Comparison of ENCODE assay signal across 21 cellular contexts in the genomic region with DNA sequence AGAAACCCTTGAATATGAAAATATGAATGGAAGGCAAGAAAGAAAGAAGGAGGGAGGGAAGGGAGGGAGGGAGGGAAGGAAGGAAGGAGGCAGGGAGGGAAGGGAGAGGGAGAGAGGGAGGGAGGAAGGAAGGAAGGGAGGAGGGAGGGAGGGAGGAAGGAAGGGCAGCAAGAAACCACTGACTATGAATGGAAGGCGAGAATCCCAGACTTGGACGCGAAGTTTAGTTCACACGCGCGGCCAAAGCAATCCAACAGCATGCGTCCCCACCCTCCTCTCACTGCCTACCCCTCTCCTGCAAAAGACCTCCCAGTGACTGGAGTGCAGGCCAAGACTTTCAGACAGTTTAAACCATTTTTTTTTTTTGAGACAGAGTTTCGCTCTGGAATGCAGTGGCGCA. TPM values are rescaled to one million over a fixed set of nuclear protein-coding genes. Genes with fewer than 3 reads are reported as not detected.
A peak's percentile ranks its signal among the peaks of the same experiment; 100 is the strongest.
DNase-seq lines count a peak whose midpoint lies in the region; ATAC-seq, FAIRE-seq and TF ChIP-seq lines count a peak whose summit lies in the region.
"Had no signal": no experiment of that assay in that cellular context is flagged by ENCODE, and none has a peak within 500 bp of the region (broad histone marks: within the 10 kb centered on the region; RNA-seq: fewer than 3 reads in every experiment).

No MANE protein-coding gene starts in this region.

- TF ChIP-seq POLR2A in K562 (conservative IDR thresholded peaks at IDR 0.05) = no peak
- TF ChIP-seq POLR2A in spleen (IDR thresholded peaks at IDR 0.05) = no peak
- no peak for TF ChIP-seq POLR2A in heart left ventricle (IDR thresholded peaks at IDR 0.05)

- TF ChIP-seq CTCF in K562 (IDR thresholded peaks at IDR 0.05 in 2 of 3, conservative IDR thresholded peaks at IDR 0.05 in 1 of 3; ENCODE audit: insufficient read depth in 2 of 3, low read depth in 1 of 3, low read length in 3 of 3) (no peak), spleen (IDR thresholded peaks at IDR 0.05 in 8 of 11, conservative IDR thresholded peaks at IDR 0.05 in 3 of 11) (no peak), heart left ventricle (IDR thresholded peaks at IDR 0.05) (no peak)

- H2BK120ac ChIP-seq in trophoblast cell (ENCODE audit: insufficient read depth, low read length, poor library complexity) = no peak overlapping the region

- H3K27me3 ChIP-seq in Karpas-422 (ENCODE audit: low read length) (no peaks in the 10 kb centered on the region), K562 (ENCODE audit: control insufficient read depth in 2 of 2, insufficient read depth in 2 of 2, low read length in 2 of 2) (no peaks in the 10 kb centered on the region), spleen (replicated peaks in 1 of 7) (no peaks in the 10 kb centered on the region), heart left ventricle (no peaks in the 10 kb centered on the region), trophoblast cell (ENCODE audit: insufficient read depth, low read length) (no peaks in the 10 kb centered on the region)
- H3K27me3 ChIP-seq: BLaER1 had no signal

- H3K4me3 ChIP-seq in Karpas-422 (ENCODE audit: low read length) = no peak overlapping the region
- H3K4me3 ChIP-seq in K562 = peak overlapping the region; percentile 40
- no peak overlapping the region for H3K4me3 ChIP-seq in spleen
- no peak overlapping the region for H3K4me3 ChIP-seq in heart left ventricle
- H3K4me3 ChIP-seq in trophoblast cell (ENCODE audit: low read depth, low read length) = no peak overlapping the region
- H3K4me3 ChIP-seq: BLaER1, GM12878, GM23248, HAP-1 had no signal

- H2AK5ac ChIP-seq in trophoblast cell (ENCODE audit: low read length) = no peak overlapping the region

- no peak overlapping the region for H3K23ac ChIP-seq in trophoblast cell (ENCODE audit: low read length)

- H3K4me2 ChIP-seq in Karpas-422 (ENCODE audit: low read depth, low read length, poor library complexity, severe bottlenecking) = no peak overlapping the region
- peak overlapping the region; percentile 83 for H3K4me2 ChIP-seq in K562 (ENCODE audit: insufficient read depth, low read length)
- no peak overlapping the region for H3K4me2 ChIP-seq in trophoblast cell (ENCODE audit: low read length)
- H3K4me2 ChIP-seq: BLaER1 had no signal

- H2BK12ac ChIP-seq in trophoblast cell (ENCODE audit: low read length) = no peak overlapping the region

- CTCF ChIA-PET in K562 (lab: Yijun Ruan, JAX; ENCODE audit: low intra/inter-chr PET ratio) = no interaction called here

- H3K14ac ChIP-seq in trophoblast cell (ENCODE audit: low read length) = no peak overlapping the region

- TF ChIP-seq RAD21 in K562 (CRISPR knock-in tag; conservative IDR thresholded peaks at IDR 0.05 in 1 of 2, IDR thresholded peaks at IDR 0.05 in 1 of 2) = no peak

- H3K9me2 ChIP-seq in Karpas-422 (replicated peaks; ENCODE audit: insufficient read depth, low read length) = no peaks in the 10 kb centered on the region

- POLR2A ChIA-PET in K562 (lab: Yijun Ruan, JAX) = interaction anchor here (0.6 to 1.4 kb wide), 2 partner anchors 19 to 545 kb away, joined by 3 to 5 read pairs; no protein-coding TSS in a partner anchor

- no peak for FAIRE-seq in K562 (lab: Jason Lieb, UNC)
- FAIRE-seq: GM12878 had no signal

- H3K9me1 ChIP-seq in K562 (ENCODE audit: control insufficient read depth, insufficient read depth, low read length) = no peaks in the 10 kb centered on the region

- BruUV-seq in K562 (replicated peaks; lab: Mats Ljungman, UMichigan) = no TSS peak

- 34% methylated on average over 8 of the region's 9 CpGs for WGBS in K562 (ENCODE audit: insufficient coverage, low coverage, missing lambda C conversion rate)
- WGBS in spleen, 5 donors = 63 to 83% (median 77%) methylated on average over 8 to 9 of the region's 9 CpGs
- WGBS in heart left ventricle, 4 donors = 66 to 78% (median 73%) methylated on average over 9 of the region's 9 CpGs
- no CpG with 5 or more reads among the region's 9 CpGs for WGBS in trophoblast cell (ENCODE audit: extremely low coverage, insufficient coverage, insufficient read length)

- H3K4me1 ChIP-seq in Karpas-422 (ENCODE audit: low read length) = 0 out of 2 replicates have a peak, but pooled peaks cover 2% of the 10 kb centered on the region
- H3K4me1 ChIP-seq in K562 (replicated peaks in 1 of 2; ENCODE audit: control insufficient read depth in 2 of 2, insufficient read depth in 2 of 2, low read length in 2 of 2) = peaks cover 18 to 26% of the 10 kb centered on the region in 2 experiments; a peak in 4 of 5 replicates
- H3K4me1 ChIP-seq in spleen = peaks cover 4 to 23% (median 16%) of the 10 kb centered on the region in 6 donors
- peaks cover 0 to 12% (median 5%) of the 10 kb centered on the region in 12 donors for H3K4me1 ChIP-seq in heart left ventricle
- H3K4me1 ChIP-seq in trophoblast cell (ENCODE audit: control insufficient read depth in 1 of 2, insufficient read depth in 2 of 2, low read length in 2 of 2) = peaks cover 0 to 3% of the 10 kb centered on the region in 2 experiments
- H3K4me1 ChIP-seq: HAP-1 had no signal

- H3K9ac ChIP-seq in Karpas-422 (ENCODE audit: low read length) (no peak overlapping the region), K562 (ENCODE audit: insufficient read depth in 1 of 2, low read depth in 2 of 2, low read length in 2 of 2) (peak overlapping the region; percentile 45 to 81; a peak in 2 of 4 replicates), trophoblast cell (ENCODE audit: low read length) (no peak overlapping the region)
- H3K9ac ChIP-seq: BLaER1, GM23248 had no signal

- DNase-seq in activated effector memory CD4-positive, alpha-beta T cell treated with anti-CD3 and anti-CD28 coated beads, Interleukin-2, amount 50 U/mL, for 16 hours = peak; percentile 42
- DNase-seq in activated effector memory CD4-positive, alpha-beta T cell treated with Interleukin-2 at 50 U/mL for 16 hours = no peak
- DNase-seq in Karpas-422 = peak; percentile 40
- peak in 1 of 4 experiments; percentile 42 for DNase-seq in K562 (ENCODE audit: extremely low read depth in 1 of 4, low spot score in 3 of 4)
- peak; percentile 36 for DNase-seq in spleen
- DNase-seq in heart left ventricle = no peak
- DNase-seq in foreskin melanocyte = no peak
- no peak for DNase-seq in trophoblast cell
- DNase-seq: 8988T, Calu3, DMS79 treated with DMSO at 0.1 percent for 48 hours, GM23248 had no signal

- in situ Hi-C loops in K562 (cut with MboI) = no loop called here

- no peak for TF ChIP-seq EP300 in K562 (IDR thresholded peaks at IDR 0.05; ENCODE audit: low read length)

- no peak overlapping the region for H4K8ac ChIP-seq in trophoblast cell (ENCODE audit: low read depth, low read length)

- H3K9me3 ChIP-seq in Karpas-422 (ENCODE audit: low read length) (peaks cover 5% of the 10 kb centered on the region; the same call in 1 of the 2 replicates), K562 (replicated peaks; ENCODE audit: control insufficient read depth, insufficient read depth, low read depth, low read length) (peaks cover 2% of the 10 kb centered on the region; the same call in 1 of the 2 replicates), spleen (peaks cover 0 to 5% (median 0%) of the 10 kb centered on the region in 8 donors), heart left ventricle (no peaks in the 10 kb centered on the region), trophoblast cell (ENCODE audit: insufficient read depth, low read depth, low read length) (peaks cover 14% of the 10 kb centered on the region)
- H3K9me3 ChIP-seq: HAP-1 had no signal

- no peak overlapping the region for H3K4ac ChIP-seq in trophoblast cell (ENCODE audit: low read depth, low read length)

- no peaks in the 10 kb centered on the region for H4K20me1 ChIP-seq in Karpas-422 (ENCODE audit: insufficient read depth, low read depth, low read length)
- no peaks in the 10 kb centered on the region for H4K20me1 ChIP-seq in K562 (replicated peaks; ENCODE audit: control insufficient read depth, insufficient read depth, low read length)
- H4K20me1 ChIP-seq: BLaER1 had no signal

- H3K79me2 ChIP-seq in Karpas-422 (ENCODE audit: low read length) (no peaks in the 10 kb centered on the region), K562 (ENCODE audit: control insufficient read depth, insufficient read depth, low read length) (peaks cover 30% of the 10 kb centered on the region), trophoblast cell (ENCODE audit: control insufficient read depth, insufficient read depth, low read length, poor library complexity) (no peaks in the 10 kb centered on the region)

- no peaks in the 10 kb centered on the region for H3K36me3 ChIP-seq in Karpas-422 (ENCODE audit: insufficient read depth, low read length)
- H3K36me3 ChIP-seq in K562 (ENCODE audit: control insufficient read depth, insufficient read depth, low read length) = peaks cover 13% of the 10 kb centered on the region; the same call in 1 of the 3 replicates
- H3K36me3 ChIP-seq in spleen = no peaks in the 10 kb centered on the region
- H3K36me3 ChIP-seq in heart left ventricle = no peaks in the 10 kb centered on the region
- no peaks in the 10 kb centered on the region for H3K36me3 ChIP-seq in trophoblast cell (ENCODE audit: control insufficient read depth in 1 of 2, insufficient read depth in 2 of 2, low read length in 2 of 2)
- H3K36me3 ChIP-seq: BLaER1, HAP-1 had no signal

- H2BK5ac ChIP-seq in trophoblast cell (ENCODE audit: low read depth, low read length, poor library complexity) = no peak overlapping the region

- no peak overlapping the region for H4K12ac ChIP-seq in trophoblast cell (ENCODE audit: low read depth, low read length)

- H3K18ac ChIP-seq in trophoblast cell (ENCODE audit: low read length) = no peak overlapping the region

- intact Hi-C loops in K562 (cut with micrococcal nuclease) (no loop called here), spleen (cut with DNase I; ENCODE audit: low total_unique reads) (no loop called here), heart left ventricle (cut with DNase I) (no loop called here)

- H3K79me1 ChIP-seq in trophoblast cell (ENCODE audit: low read length) = peaks cover 3% of the 10 kb centered on the region

- no peak overlapping the region for H3K27ac ChIP-seq in Karpas-422 (ENCODE audit: low read length)
- peak overlapping the region; percentile 57; the same call in 2 of the 3 replicates for H3K27ac ChIP-seq in K562 (ENCODE audit: extremely low read depth, low read depth, low read length)
- H3K27ac ChIP-seq in spleen = no peak overlapping the region
- no peak overlapping the region for H3K27ac ChIP-seq in heart left ventricle
- H3K27ac ChIP-seq in trophoblast cell (ENCODE audit: low read depth, low read length) = no peak overlapping the region
- H3K27ac ChIP-seq: BLaER1, GM23248 had no signal

- ATAC-seq in K562 (no peak), heart left ventricle (no peak)
- ATAC-seq: GM12878 had no signal

- no peak overlapping the region for H4K91ac ChIP-seq in trophoblast cell (ENCODE audit: low read depth, low read length)

- no peak overlapping the region for H2AFZ ChIP-seq in Karpas-422 (ENCODE audit: low read length)
- peak overlapping the region; percentile 47 for H2AFZ ChIP-seq in K562 (ENCODE audit: low read depth, low read length)
- H2AFZ ChIP-seq in trophoblast cell (ENCODE audit: insufficient read depth, low read length, poor library complexity) = no peak overlapping the region
- H2AFZ ChIP-seq: GM23248 had no signal

RNA-seq across cellular contexts. Expression of a gene that starts 7.9 kb away (rescaled TPM):
- total RNA-seq in Karpas-422 (2014; rRNA removed; shearing (Covaris generic); ENCODE audit: low replicate concordance) = 103 and 143 TPM in 2 replicates
- 74.3 and 178 TPM in 2 replicates for total RNA-seq in K562 (2011; cell fraction: chromatin; rRNA removed; ENCODE audit: low replicate concordance)
- 107 and 112 TPM in 2 replicates for total RNA-seq in K562 (2011; cell fraction: nucleolus; rRNA removed)
- total RNA-seq in K562 (2011; cell fraction: nucleoplasm; rRNA removed) = 75.0 and 77.1 TPM in 2 replicates
- total RNA-seq in K562 (2014; rRNA removed) (114 and 126 TPM in 2 replicates), K562 (2014; rRNA removed; fragmentation: Illumina TruSeq; extraction: Trizol) (62.5 and 73.1 TPM in 2 replicates), K562 (2015; rRNA removed; fragmentation: Illumina TruSeq; extraction: Trizol) (90.3 and 91.1 TPM in 2 replicates), K562 (2021) (92.0 and 101 TPM in 2 replicates), spleen (100 to 1,000 TPM in 3 of 7 donors, 10 to 100 TPM in 4; 76.5 to 154 (median 95.7) TPM), heart left ventricle (10 to 100 TPM; 11.3 to 40.9 (median 24.1) TPM)
- polyA plus RNA-seq in K562 (2011; rRNA removed) (86.3 and 101 TPM in 2 replicates), K562 (2014; fragmentation: Illumina TruSeq; extraction: Trizol) (94.8 and 110 TPM in 2 replicates), K562 (2014; fragmentation: Nextera tagmentation; extraction: Ambion mirVana) (1 to 10 TPM; 1.7 to 5.7 TPM), K562 (2014; rRNA removed) (84.2 and 95.7 TPM in 2 replicates), spleen (10 to 100 TPM; 47.3 to 84.8 (median 57.9) TPM), heart left ventricle (10 to 100 TPM; 16.5 to 26.9 TPM)
- polyA plus RNA-seq in K562 (2011; cell fraction: cytosol; rRNA removed) = 87.5 and 128 TPM in 2 replicates
- polyA plus RNA-seq in K562 (2011; cell fraction: nucleus; rRNA removed) = 135 and 148 TPM in 2 replicates
- 75.4 and 102 TPM in 2 replicates for polyA plus RNA-seq in K562 (2012)
- 54.4 and 63.4 TPM in 2 replicates for polyA minus RNA-seq in K562 (2011; rRNA and poly(A)+ RNA removed)
- polyA minus RNA-seq in K562 (2011; cell fraction: cytosol; rRNA and poly(A)+ RNA removed) = 50.4 and 64.0 TPM in 2 replicates
- 50.4 and 59.0 TPM in 2 replicates for polyA minus RNA-seq in K562 (2011; cell fraction: nucleus; rRNA and poly(A)+ RNA removed)
- polyA plus RNA-seq in trophoblast cell (2013) = 41.9 and 43.4 TPM in 2 replicates

RNA-seq across cellular contexts. Expression of a gene that starts 22.9 kb away (rescaled TPM):
- total RNA-seq in Karpas-422 (2014; rRNA removed; shearing (Covaris generic); ENCODE audit: low replicate concordance) = 30.7 and 39.5 TPM in 2 replicates
- 162 and 231 TPM in 2 replicates for total RNA-seq in K562 (2011; cell fraction: chromatin; rRNA removed; ENCODE audit: low replicate concordance)
- 125 and 132 TPM in 2 replicates for total RNA-seq in K562 (2011; cell fraction: nucleolus; rRNA removed)
- total RNA-seq in K562 (2011; cell fraction: nucleoplasm; rRNA removed) = 98.4 and 106 TPM in 2 replicates
- 54.9 and 65.6 TPM in 2 replicates for total RNA-seq in K562 (2014; rRNA removed)
- 50.1 and 54.0 TPM in 2 replicates for total RNA-seq in K562 (2014; rRNA removed; fragmentation: Illumina TruSeq; extraction: Trizol)
- total RNA-seq in K562 (2015; rRNA removed; fragmentation: Illumina TruSeq; extraction: Trizol) = 60.7 and 62.2 TPM in 2 replicates
- 46.1 and 51.8 TPM in 2 replicates for total RNA-seq in K562 (2021)
- polyA plus RNA-seq in K562 (2011; rRNA removed) = 36.0 and 42.1 TPM in 2 replicates
- 33.3 and 42.2 TPM in 2 replicates for polyA plus RNA-seq in K562 (2011; cell fraction: cytosol; rRNA removed)
- polyA plus RNA-seq in K562 (2011; cell fraction: nucleus; rRNA removed) = 46.6 and 60.4 TPM in 2 replicates
- polyA plus RNA-seq in K562 (2012) = 23.3 and 47.3 TPM in 2 replicates
- polyA plus RNA-seq in K562 (2014; fragmentation: Illumina TruSeq; extraction: Trizol) = 52.6 and 56.6 TPM in 2 replicates
- polyA plus RNA-seq in K562 (2014; fragmentation: Nextera tagmentation; extraction: Ambion mirVana) = 10 to 100 TPM; 18.0 to 49.3 TPM
- 48.5 and 52.4 TPM in 2 replicates for polyA plus RNA-seq in K562 (2014; rRNA removed)
- polyA minus RNA-seq in K562 (2011; rRNA and poly(A)+ RNA removed) = 51.5 and 77.3 TPM in 2 replicates
- polyA minus RNA-seq in K562 (2011; cell fraction: cytosol; rRNA and poly(A)+ RNA removed) = 20.1 and 38.2 TPM in 2 replicates
- polyA minus RNA-seq in K562 (2011; cell fraction: nucleus; rRNA and poly(A)+ RNA removed) = 56.4 and 69.9 TPM in 2 replicates
- 10 to 100 TPM; 26.1 to 45.7 (median 37.7) TPM for total RNA-seq in spleen
- polyA plus RNA-seq in spleen = 10 to 100 TPM; 13.5 to 22.9 (median 16.3) TPM
- total RNA-seq in heart left ventricle = 10 to 100 TPM; 22.1 to 46.5 (median 25.7) TPM
- 10 to 100 TPM; 12.5 to 44.6 TPM for polyA plus RNA-seq in heart left ventricle
- polyA plus RNA-seq in trophoblast cell (2013) = 31.9 and 33.0 TPM in 2 replicates

RNA-seq across cellular contexts. Expression of a gene that starts 23.1 kb away (rescaled TPM):
- total RNA-seq in Karpas-422 (2014; rRNA removed; shearing (Covaris generic); ENCODE audit: low replicate concordance) = not detected in 2 replicates
- total RNA-seq in K562 (2011; cell fraction: chromatin; rRNA removed; ENCODE audit: low replicate concordance) = not detected in 2 replicates
- total RNA-seq in K562 (2011; cell fraction: nucleolus; rRNA removed) = not detected in 2 replicates
- total RNA-seq in K562 (2011; cell fraction: nucleoplasm; rRNA removed) = not detected in 2 replicates
- total RNA-seq in K562 (2014; rRNA removed) = not detected in 2 replicates
- not detected in 2 replicates for total RNA-seq in K562 (2014; rRNA removed; fragmentation: Illumina TruSeq; extraction: Trizol)
- not detected in 2 replicates for total RNA-seq in K562 (2015; rRNA removed; fragmentation: Illumina TruSeq; extraction: Trizol)
- not detected in 2 replicates for total RNA-seq in K562 (2021)
- polyA plus RNA-seq in K562 (2011; rRNA removed) = not detected in 2 replicates
- not detected in 2 replicates for polyA plus RNA-seq in K562 (2011; cell fraction: cytosol; rRNA removed)
- polyA plus RNA-seq in K562 (2011; cell fraction: nucleus; rRNA removed) = not detected in 2 replicates
- 0.17 and 0.39 TPM in 2 replicates for polyA plus RNA-seq in K562 (2012)
- not detected in 2 replicates for polyA plus RNA-seq in K562 (2014; fragmentation: Illumina TruSeq; extraction: Trizol)
- not detected for polyA plus RNA-seq in K562 (2014; fragmentation: Nextera tagmentation; extraction: Ambion mirVana)
- not detected in 2 replicates for polyA plus RNA-seq in K562 (2014; rRNA removed)
- polyA minus RNA-seq in K562 (2011; rRNA and poly(A)+ RNA removed) = not detected in 2 replicates
- not detected in 2 replicates for polyA minus RNA-seq in K562 (2011; cell fraction: cytosol; rRNA and poly(A)+ RNA removed)
- polyA minus RNA-seq in K562 (2011; cell fraction: nucleus; rRNA and poly(A)+ RNA removed) = not detected in 2 replicates
- not detected for total RNA-seq in spleen
- polyA plus RNA-seq in spleen = not detected
- total RNA-seq in heart left ventricle = not detected
- polyA plus RNA-seq in heart left ventricle = not detected
- polyA plus RNA-seq in trophoblast cell (2013) = not detected in 2 replicates
- total RNA-seq: A673; Calu3; CD4-positive, alpha-beta memory T cell; GM12878; GM23248; H4; HT-29 had no signal
- polyA plus RNA-seq: AG04450; CD14-positive monocyte; CD4-positive, alpha-beta memory T cell; GM12878; GM23248 had no signal

RNA-seq across cellular contexts. Expression of a gene that starts 23.2 kb away (rescaled TPM):
- 26.9 and 49.1 TPM in 2 replicates for total RNA-seq in Karpas-422 (2014; rRNA removed; shearing (Covaris generic); ENCODE audit: low replicate concordance)
- total RNA-seq in K562 (2011; cell fraction: chromatin; rRNA removed; ENCODE audit: low replicate concordance) = 149 and 229 TPM in 2 replicates
- 136 and 141 TPM in 2 replicates for total RNA-seq in K562 (2011; cell fraction: nucleolus; rRNA removed)
- 117 and 138 TPM in 2 replicates for total RNA-seq in K562 (2011; cell fraction: nucleoplasm; rRNA removed)
- total RNA-seq in K562 (2014; rRNA removed) (89.2 and 115 TPM in 2 replicates), K562 (2014; rRNA removed; fragmentation: Illumina TruSeq; extraction: Trizol) (106 and 108 TPM in 2 replicates), K562 (2015; rRNA removed; fragmentation: Illumina TruSeq; extraction: Trizol) (110 and 114 TPM in 2 replicates), K562 (2021) (140 and 161 TPM in 2 replicates), spleen (100 to 1,000 TPM in 2 of 7 donors, 10 to 100 TPM in 5; 74.5 to 102 (median 97.2) TPM), heart left ventricle (100 to 1,000 TPM in 7 of 9 donors, 10 to 100 TPM in 2; 64.7 to 143 (median 113) TPM)
- polyA plus RNA-seq in K562 (2011; rRNA removed) (138 and 200 TPM in 2 replicates), K562 (2014; fragmentation: Illumina TruSeq; extraction: Trizol) (181 and 184 TPM in 2 replicates), K562 (2014; fragmentation: Nextera tagmentation; extraction: Ambion mirVana) (100 to 1,000 TPM; 159 to 393 TPM), K562 (2014; rRNA removed) (247 and 261 TPM in 2 replicates), spleen (100 to 1,000 TPM; 135 to 175 (median 147) TPM), heart left ventricle (100 to 1,000 TPM; 164 to 189 TPM)
- 136 and 152 TPM in 2 replicates for polyA plus RNA-seq in K562 (2011; cell fraction: cytosol; rRNA removed)
- polyA plus RNA-seq in K562 (2011; cell fraction: nucleus; rRNA removed) = 155 and 167 TPM in 2 replicates
- 137 and 204 TPM in 2 replicates for polyA plus RNA-seq in K562 (2012)
- 260 and 357 TPM in 2 replicates for polyA minus RNA-seq in K562 (2011; rRNA and poly(A)+ RNA removed)
- polyA minus RNA-seq in K562 (2011; cell fraction: cytosol; rRNA and poly(A)+ RNA removed) = 83.3 and 103 TPM in 2 replicates
- polyA minus RNA-seq in K562 (2011; cell fraction: nucleus; rRNA and poly(A)+ RNA removed) = 64.4 and 99.7 TPM in 2 replicates
- polyA plus RNA-seq in trophoblast cell (2013) = 115 and 118 TPM in 2 replicates

RNA-seq across cellular contexts. Expression of a gene that starts 31.3 kb away (rescaled TPM):
- not detected in 2 replicates for total RNA-seq in Karpas-422 (2014; rRNA removed; shearing (Covaris generic); ENCODE audit: low replicate concordance)
- total RNA-seq in K562 (2011; cell fraction: chromatin; rRNA removed; ENCODE audit: low replicate concordance) = not detected in 2 replicates
- total RNA-seq in K562 (2011; cell fraction: nucleolus; rRNA removed) = not detected in 2 replicates
- total RNA-seq in K562 (2011; cell fraction: nucleoplasm; rRNA removed) = not detected in 2 replicates
- total RNA-seq in K562 (2014; rRNA removed) (not detected in 2 replicates), K562 (2014; rRNA removed; fragmentation: Illumina TruSeq; extraction: Trizol) (not detected in 2 replicates), K562 (2015; rRNA removed; fragmentation: Illumina TruSeq; extraction: Trizol) (not detected in 2 replicates), K562 (2021) (not detected in 2 replicates), spleen (not detected), heart left ventricle (not detected)
- polyA plus RNA-seq in K562 (2011; rRNA removed) (not detected in 2 replicates), K562 (2014; fragmentation: Illumina TruSeq; extraction: Trizol) (not detected in 2 replicates), K562 (2014; fragmentation: Nextera tagmentation; extraction: Ambion mirVana) (not detected), K562 (2014; rRNA removed) (0.18 TPM in 1 of 2 replicates, not detected in the other), spleen (not detected), heart left ventricle (not detected)
- not detected in 2 replicates for polyA plus RNA-seq in K562 (2011; cell fraction: cytosol; rRNA removed)
- not detected in 2 replicates for polyA plus RNA-seq in K562 (2011; cell fraction: nucleus; rRNA removed)
- polyA plus RNA-seq in K562 (2012) = not detected in 2 replicates
- polyA minus RNA-seq in K562 (2011; rRNA and poly(A)+ RNA removed) = not detected in 2 replicates
- polyA minus RNA-seq in K562 (2011; cell fraction: cytosol; rRNA and poly(A)+ RNA removed) = not detected in 2 replicates
- not detected in 2 replicates for polyA minus RNA-seq in K562 (2011; cell fraction: nucleus; rRNA and poly(A)+ RNA removed)
- polyA plus RNA-seq in trophoblast cell (2013) = 0.18 TPM in 2 replicates
- total RNA-seq: A673; Calu3; CD4-positive, alpha-beta memory T cell; GM12878; GM23248; H4; HT-29 had no signal
- polyA plus RNA-seq: AG04450; CD14-positive monocyte; CD4-positive, alpha-beta memory T cell; GM12878; GM23248 had no signal

Comparison
In these comparisons a context has a peak if more than half of its experiments do, and no peak if none do; other contexts are left out.
1. DNase-seq: peak in activated effector memory CD4-positive, alpha-beta T cell treated with anti-CD3 and anti-CD28 coated beads, Interleukin-2, amount 50 U/mL, for 16 hours (single experiment), Karpas-422 (single experiment) and spleen (single experiment); none in activated effector memory CD4-positive, alpha-beta T cell treated with Interleukin-2 at 50 U/mL for 16 hours (single experiment), heart left ventricle (0 of 5), foreskin melanocyte (single experiment) and trophoblast cell (0 of 2).
2. H3K9ac ChIP-seq: peak in K562 (2 of 2); none in Karpas-422 (single experiment) and trophoblast cell (single experiment).